ENCODE assay signal across 17 cellular contexts in genomic region chr9:107935931-107936330, GRCh38.
A peak's percentile ranks its signal among the peaks of the same experiment; 100 is the strongest.
DNase-seq lines count a peak whose midpoint lies in the region; ATAC-seq and TF ChIP-seq lines count a peak whose summit lies in the region.
"Had no signal": no experiment of that assay in that cellular context is flagged by ENCODE, and none has a peak within 500 bp of the region (broad histone marks: within the 10 kb centered on the region; RNA-seq: fewer than 3 reads in every experiment).

No MANE protein-coding gene starts in this region.

- no peak overlapping the region for H3K4me3 ChIP-seq in LNCaP clone FGC (ENCODE audit: low read depth, low read length)
- no peak overlapping the region for H3K4me3 ChIP-seq in lower leg skin (ENCODE audit: low read depth, poor library complexity, severe bottlenecking)
- H3K4me3 ChIP-seq: BLaER1, SK-N-MC had no signal

- ATAC-seq in HG02642 (IDR thresholded peaks at IDR 0.05; ENCODE audit: poor library complexity, unreplicated experiment), result no peak
- ATAC-seq: CD8-positive, alpha-beta T cell had no signal

- no peak for TF ChIP-seq POLR2A in lower leg skin (IDR thresholded peaks at IDR 0.05)

- intact Hi-C loops in lower leg skin (cut with DNase I; ENCODE audit: low total_unique reads), result no loop called here

- DNase-seq in LNCaP clone FGC (ENCODE audit: low read depth), result peak; percentile 96
- peak; percentile 31 for DNase-seq in NCI-H2196 (lab: John Stamatoyannopoulos, UW; ENCODE audit: unreplicated experiment)
- peak; percentile 5 for DNase-seq in SHP77 treated with DMSO at 0.1 percent for 48 hours (lab: John Stamatoyannopoulos, UW)
- no peak for DNase-seq in lower leg skin (ENCODE audit: low spot score in 2 of 2)
- DNase-seq in RKO (ENCODE audit: low spot score), result no peak
- DNase-seq in activated CD8-positive, alpha-beta memory T cell treated with anti-CD3 and anti-CD28 coated beads for 24 hours, result no peak
- DNase-seq: CD8-positive, alpha-beta T cell; H7; HFFc6; NCI-H1694 treated with DMSO at 0.1 percent for 48 hours; NCI-H2171 treated with DMSO at 0.1 percent for 48 hours; Right ventricle myocardium superior had no signal

- TF ChIP-seq CTCF in C4-2B (conservative IDR thresholded peaks at IDR 0.05), result no peak; the same call in 1 of the 2 replicates
- no peak for TF ChIP-seq CTCF in LNCaP clone FGC (IDR thresholded peaks at IDR 0.05; ENCODE audit: control insufficient read depth, extremely low read depth, insufficient read depth)
- no peak for TF ChIP-seq CTCF in lower leg skin (IDR thresholded peaks at IDR 0.05)

- H3K27ac ChIP-seq in C4-2B, result peak overlapping the region; percentile 52; the same call in 1 of the 2 replicates
- H3K27ac ChIP-seq: BLaER1, KMS-11, SK-N-MC had no signal

- WGBS in lower leg skin, 2 donors, result 97% methylated on average over 6 of the region's 6 CpGs

Comparison
In these comparisons a context has a peak if more than half of its experiments do, and no peak if none do; other contexts are left out.
1. DNase-seq: peak in LNCaP clone FGC (single experiment), NCI-H2196 (single experiment) and SHP77 treated with DMSO at 0.1 percent for 48 hours (single experiment); none in lower leg skin (0 of 2), RKO (single experiment) and activated CD8-positive, alpha-beta memory T cell treated with anti-CD3 and anti-CD28 coated beads for 24 hours (single experiment).